Comparison of ENCODE assay signal across 13 cellular contexts in the genomic region with DNA sequence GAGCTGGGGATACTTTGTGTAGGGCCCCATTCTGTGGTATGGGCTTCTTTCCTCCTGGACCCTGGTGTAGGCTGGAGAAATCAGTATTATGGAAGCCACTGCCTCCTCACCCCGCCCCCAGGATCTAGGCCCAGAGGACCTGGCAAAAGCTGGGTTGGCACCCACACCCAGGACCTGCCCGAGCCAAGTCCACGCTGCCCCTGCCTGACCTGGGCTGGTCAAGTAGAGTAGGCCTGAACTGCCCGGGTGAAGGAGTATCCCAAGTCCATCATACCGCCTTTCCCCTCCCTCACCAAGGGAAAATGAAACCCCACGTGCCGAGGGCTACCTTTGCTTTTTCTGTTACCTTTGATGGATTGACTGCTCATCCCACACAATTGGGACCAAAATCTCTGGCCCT. TPM values are rescaled to one million over a fixed set of nuclear protein-coding genes. Genes with fewer than 3 reads are reported as not detected.
DNase-seq lines count a peak whose midpoint lies in the region; ATAC-seq and TF ChIP-seq lines count a peak whose summit lies in the region.
"Had no signal": no experiment of that assay in that cellular context is flagged by ENCODE, and none has a peak within 500 bp of the region (broad histone marks: within the 10 kb centered on the region; RNA-seq: fewer than 3 reads in every experiment).

No MANE protein-coding gene starts in this region.

- CTCF ChIA-PET in AG04450 (lab: Charles Lee), result interaction anchor here (1.6 kb wide), 1 partner anchor 45 kb away, joined by 7 read pairs; no protein-coding TSS in a partner anchor

- H3K9me3 ChIP-seq in AG04450 (ENCODE audit: control insufficient read depth, insufficient read depth, low read length) (no peaks in the 10 kb centered on the region), colonic mucosa (no peaks in the 10 kb centered on the region), liver (ENCODE audit: control insufficient read depth in 4 of 4, low read length in 3 of 4) (no peaks in the 10 kb centered on the region), sigmoid colon (no peaks in the 10 kb centered on the region)

- DNase-seq in AG04450 (ENCODE audit: low read depth, low spot score) (no peak), colonic mucosa (peak; percentile 65), sigmoid colon (no peak), cortex of kidney (lab: John Stamatoyannopoulos, UW) (no peak)
- no peak for DNase-seq in activated CD4-positive, CD25-positive, alpha-beta regulatory T cell (lab: John Stamatoyannopoulos, UW)
- no peak for DNase-seq in stimulated activated naive CD8-positive, alpha-beta T cell treated with anti-CD3 and anti-CD28 coated beads, Interleukin-15, amount 100 ng/mL, for 72 hours
- DNase-seq: central memory CD4-positive, alpha-beta T cell; DND-41; NCI-H526 treated with DMSO at 0.1 percent for 48 hours; SHP77 treated with DMSO at 0.1 percent for 48 hours; WERI-Rb-1 had no signal

- POLR2A ChIA-PET in AG04450 (lab: Yijun Ruan, JAX), result interaction anchor here (1.0 kb wide), 3 partner anchors 17 to 39 kb away, joined by 3 to 4 read pairs (median 3); no protein-coding TSS in a partner anchor

- peaks cover 43% of the 10 kb centered on the region for H3K4me1 Mint-ChIP-seq in stimulated activated naive CD8-positive, alpha-beta T cell treated with anti-CD3 and anti-CD28 coated beads, Interleukin-15, amount 100 ng/mL, for 72 hours

- no peak for ATAC-seq in GM19328 (IDR thresholded peaks at IDR 0.05; ENCODE audit: unreplicated experiment)
- no peak for ATAC-seq in stimulated activated naive CD8-positive, alpha-beta T cell treated with anti-CD3 and anti-CD28 coated beads, Interleukin-15, amount 100 ng/mL, for 72 hours

- no peaks in the 10 kb centered on the region for H3K36me3 ChIP-seq in colonic mucosa
- no peaks in the 10 kb centered on the region for H3K36me3 ChIP-seq in liver (ENCODE audit: control insufficient read depth in 4 of 4, insufficient read depth in 3 of 4, low read depth in 1 of 4, low read length in 3 of 4)
- no peaks in the 10 kb centered on the region for H3K36me3 ChIP-seq in sigmoid colon
- H3K36me3 ChIP-seq: WERI-Rb-1 had no signal

- intact Hi-C loops in colonic mucosa (cut with DNase I) (no loop called here), sigmoid colon (cut with DNase I) (no loop called here)

- TF ChIP-seq EP300 in sigmoid colon (IDR thresholded peaks at IDR 0.05), result no peak

- no peak for TF ChIP-seq CTCF in AG04450 (IDR thresholded peaks at IDR 0.05; ENCODE audit: low read depth, low read length)
- no peak for TF ChIP-seq CTCF in colonic mucosa (IDR thresholded peaks at IDR 0.05)
- no peak for TF ChIP-seq CTCF in liver (IDR thresholded peaks at IDR 0.05; ENCODE audit: low read depth, low read length, missing input control)
- no peak for TF ChIP-seq CTCF in sigmoid colon (IDR thresholded peaks at IDR 0.05)

- H3K9ac ChIP-seq in colonic mucosa (ENCODE audit: low read depth in 2 of 2, low read length in 2 of 2), result no peak overlapping the region
- no peak overlapping the region for H3K9ac ChIP-seq in liver (ENCODE audit: low read depth in 1 of 2, low read length in 2 of 2)

- 35% methylated on average over 7 of the region's 7 CpGs for WGBS in liver
- 60 to 85% methylated on average over 7 of the region's 7 CpGs for WGBS in sigmoid colon, 2 donors

- no peak overlapping the region for H3K4me3 Mint-ChIP-seq in stimulated activated naive CD8-positive, alpha-beta T cell treated with anti-CD3 and anti-CD28 coated beads, Interleukin-15, amount 100 ng/mL, for 72 hours

- TF ChIP-seq POLR2A in sigmoid colon (IDR thresholded peaks at IDR 0.05), result no peak

- peak in 1 of 2 donors; percentile 20 for TF ChIP-seq RAD21 in liver (IDR thresholded peaks at IDR 0.05)

- H3K27ac Mint-ChIP-seq in stimulated activated naive CD8-positive, alpha-beta T cell treated with anti-CD3 and anti-CD28 coated beads, Interleukin-15, amount 100 ng/mL, for 72 hours, result no peak overlapping the region

- no peaks in the 10 kb centered on the region for H3K27me3 ChIP-seq in AG04450 (ENCODE audit: control insufficient read depth, insufficient read depth, low read length)
- H3K27me3 ChIP-seq in colonic mucosa, result no peaks in the 10 kb centered on the region
- no peaks in the 10 kb centered on the region for H3K27me3 ChIP-seq in liver (ENCODE audit: control insufficient read depth in 4 of 4, insufficient read depth in 4 of 4, low read length in 3 of 4)
- no peaks in the 10 kb centered on the region for H3K27me3 ChIP-seq in sigmoid colon

- H3K4me1 ChIP-seq in colonic mucosa (peaks cover 9% of the 10 kb centered on the region), liver (ENCODE audit: control insufficient read depth in 4 of 4, insufficient read depth in 4 of 4, low read length in 3 of 4) (peaks cover 9 to 31% (median 22%) of the 10 kb centered on the region in 4 donors), sigmoid colon (peaks cover 0 to 42% (median 39%) of the 10 kb centered on the region in 4 donors)

- peak overlapping the region; percentile 47 for H3K27ac ChIP-seq in AG04450 (ENCODE audit: low read depth, low read length)
- H3K27ac ChIP-seq in colonic mucosa, result peak overlapping the region; percentile 79
- peak overlapping the region; percentile 52 to 63 for H3K27ac ChIP-seq in liver (ENCODE audit: low read depth in 1 of 2, low read length in 2 of 2)
- H3K27ac ChIP-seq in sigmoid colon, result peak overlapping the region; percentile 74 to 88 (median 81)
- H3K27ac ChIP-seq: WERI-Rb-1 had no signal

- H3K4me3 ChIP-seq in AG04450 (ENCODE audit: low read depth, low read length), result no peak overlapping the region
- H3K4me3 ChIP-seq in colonic mucosa, result no peak overlapping the region
- H3K4me3 ChIP-seq in liver (ENCODE audit: low read depth in 1 of 3, low read length in 3 of 3), result peak overlapping the region in 1 of 3 donors; percentile 13
- H3K4me3 ChIP-seq in sigmoid colon, result no peak overlapping the region

- H3K9me3 Mint-ChIP-seq in stimulated activated naive CD8-positive, alpha-beta T cell treated with anti-CD3 and anti-CD28 coated beads, Interleukin-15, amount 100 ng/mL, for 72 hours, result no peaks in the 10 kb centered on the region

- H3K27me3 Mint-ChIP-seq in stimulated activated naive CD8-positive, alpha-beta T cell treated with anti-CD3 and anti-CD28 coated beads, Interleukin-15, amount 100 ng/mL, for 72 hours, result no peaks in the 10 kb centered on the region

TF ChIP-seq in liver, 16 proteins besides CTCF, POLR2A, EP300 and RAD21:
- peak; percentile 24 for TF ChIP-seq HNF4G (IDR thresholded peaks at IDR 0.05)
- TF ChIP-seq, protein P1, sequence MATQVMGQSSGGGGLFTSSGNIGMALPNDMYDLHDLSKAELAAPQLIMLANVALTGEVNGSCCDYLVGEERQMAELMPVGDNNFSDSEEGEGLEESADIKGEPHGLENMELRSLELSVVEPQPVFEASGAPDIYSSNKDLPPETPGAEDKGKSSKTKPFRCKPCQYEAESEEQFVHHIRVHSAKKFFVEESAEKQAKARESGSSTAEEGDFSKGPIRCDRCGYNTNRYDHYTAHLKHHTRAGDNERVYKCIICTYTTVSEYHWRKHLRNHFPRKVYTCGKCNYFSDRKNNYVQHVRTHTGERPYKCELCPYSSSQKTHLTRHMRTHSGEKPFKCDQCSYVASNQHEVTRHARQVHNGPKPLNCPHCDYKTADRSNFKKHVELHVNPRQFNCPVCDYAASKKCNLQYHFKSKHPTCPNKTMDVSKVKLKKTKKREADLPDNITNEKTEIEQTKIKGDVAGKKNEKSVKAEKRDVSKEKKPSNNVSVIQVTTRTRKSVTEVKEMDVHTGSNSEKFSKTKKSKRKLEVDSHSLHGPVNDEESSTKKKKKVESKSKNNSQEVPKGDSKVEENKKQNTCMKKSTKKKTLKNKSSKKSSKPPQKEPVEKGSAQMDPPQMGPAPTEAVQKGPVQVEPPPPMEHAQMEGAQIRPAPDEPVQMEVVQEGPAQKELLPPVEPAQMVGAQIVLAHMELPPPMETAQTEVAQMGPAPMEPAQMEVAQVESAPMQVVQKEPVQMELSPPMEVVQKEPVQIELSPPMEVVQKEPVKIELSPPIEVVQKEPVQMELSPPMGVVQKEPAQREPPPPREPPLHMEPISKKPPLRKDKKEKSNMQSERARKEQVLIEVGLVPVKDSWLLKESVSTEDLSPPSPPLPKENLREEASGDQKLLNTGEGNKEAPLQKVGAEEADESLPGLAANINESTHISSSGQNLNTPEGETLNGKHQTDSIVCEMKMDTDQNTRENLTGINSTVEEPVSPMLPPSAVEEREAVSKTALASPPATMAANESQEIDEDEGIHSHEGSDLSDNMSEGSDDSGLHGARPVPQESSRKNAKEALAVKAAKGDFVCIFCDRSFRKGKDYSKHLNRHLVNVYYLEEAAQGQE (IDR thresholded peaks at IDR 0.05), result no peak
- TF ChIP-seq HNF4A (conservative IDR thresholded peaks at IDR 0.05), result peak; percentile 53 to 68
- TF ChIP-seq GABPA (IDR thresholded peaks at IDR 0.05 in 1 of 2, conservative IDR thresholded peaks at IDR 0.05 in 1 of 2), result no peak
- TF ChIP-seq TAF1 (conservative IDR thresholded peaks at IDR 0.05), result no peak
- peak; percentile 79 to 87 for TF ChIP-seq RXRA (IDR thresholded peaks at IDR 0.05)
TF ChIP-seq in liver: peak in this region for 3.

RNA-seq across cellular contexts. Expression of a gene that starts 37.7 kb away (rescaled TPM):
- 22.3 and 25.1 TPM in 2 replicates for polyA plus RNA-seq in AG04450 (2011; rRNA removed)
- 37.2 and 37.8 TPM in 2 replicates for polyA minus RNA-seq in AG04450 (2011; rRNA and poly(A)+ RNA removed)
- 10 to 100 TPM; 58.9 to 70.3 TPM for total RNA-seq in colonic mucosa
- 10 to 100 TPM; 12.1 to 21.7 TPM for total RNA-seq in liver
- polyA plus RNA-seq in liver, result 1 to 10 TPM; 3.4 to 5.0 TPM
- total RNA-seq in sigmoid colon, result 10 to 100 TPM; 17.6 to 42.7 (median 27.2) TPM
- polyA plus RNA-seq in sigmoid colon, result 10 to 100 TPM; 31.8 to 39.5 (median 37.9) TPM
